ENCODE assay signal across 1 cellular context in genomic region chr15:90531147-90531546, GRCh38.
TF ChIP-seq lines count a peak whose summit lies in the region.

No MANE protein-coding gene starts in this region.

TF ChIP-seq in GM12878, 131 proteins besides CTCF, POLR2A, EP300 and RAD21 (continued from another document):
- TF ChIP-seq, protein P1, sequence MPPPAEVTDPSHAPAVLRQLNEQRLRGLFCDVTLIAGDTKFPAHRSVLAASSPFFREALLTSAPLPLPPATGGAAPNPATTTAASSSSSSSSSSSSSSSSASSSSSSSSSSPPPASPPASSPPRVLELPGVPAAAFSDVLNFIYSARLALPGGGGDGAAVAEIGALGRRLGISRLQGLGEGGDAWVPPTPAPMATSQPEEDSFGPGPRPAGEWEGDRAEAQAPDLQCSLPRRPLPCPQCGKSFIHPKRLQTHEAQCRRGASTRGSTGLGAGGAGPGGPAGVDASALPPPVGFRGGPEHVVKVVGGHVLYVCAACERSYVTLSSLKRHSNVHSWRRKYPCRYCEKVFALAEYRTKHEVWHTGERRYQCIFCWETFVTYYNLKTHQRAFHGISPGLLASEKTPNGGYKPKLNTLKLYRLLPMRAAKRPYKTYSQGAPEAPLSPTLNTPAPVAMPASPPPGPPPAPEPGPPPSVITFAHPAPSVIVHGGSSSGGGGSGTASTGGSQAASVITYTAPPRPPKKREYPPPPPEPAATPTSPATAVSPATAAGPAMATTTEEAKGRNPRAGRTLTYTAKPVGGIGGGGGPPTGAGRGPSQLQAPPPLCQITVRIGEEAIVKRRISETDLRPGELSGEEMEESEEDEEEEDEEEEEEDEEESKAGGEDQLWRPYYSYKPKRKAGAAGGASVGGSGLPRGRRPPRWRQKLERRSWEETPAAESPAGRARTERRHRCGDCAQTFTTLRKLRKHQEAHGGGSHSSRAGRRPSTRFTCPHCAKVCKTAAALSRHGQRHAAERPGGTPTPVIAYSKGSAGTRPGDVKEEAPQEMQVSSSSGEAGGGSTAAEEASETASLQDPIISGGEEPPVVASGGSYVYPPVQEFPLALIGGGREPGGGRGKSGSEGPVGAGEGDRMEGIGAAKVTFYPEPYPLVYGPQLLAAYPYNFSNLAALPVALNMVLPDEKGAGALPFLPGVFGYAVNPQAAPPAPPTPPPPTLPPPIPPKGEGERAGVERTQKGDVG (CRISPR knock-in tag; IDR thresholded peaks at IDR 0.05), result no peak
- TF ChIP-seq, protein P2, sequence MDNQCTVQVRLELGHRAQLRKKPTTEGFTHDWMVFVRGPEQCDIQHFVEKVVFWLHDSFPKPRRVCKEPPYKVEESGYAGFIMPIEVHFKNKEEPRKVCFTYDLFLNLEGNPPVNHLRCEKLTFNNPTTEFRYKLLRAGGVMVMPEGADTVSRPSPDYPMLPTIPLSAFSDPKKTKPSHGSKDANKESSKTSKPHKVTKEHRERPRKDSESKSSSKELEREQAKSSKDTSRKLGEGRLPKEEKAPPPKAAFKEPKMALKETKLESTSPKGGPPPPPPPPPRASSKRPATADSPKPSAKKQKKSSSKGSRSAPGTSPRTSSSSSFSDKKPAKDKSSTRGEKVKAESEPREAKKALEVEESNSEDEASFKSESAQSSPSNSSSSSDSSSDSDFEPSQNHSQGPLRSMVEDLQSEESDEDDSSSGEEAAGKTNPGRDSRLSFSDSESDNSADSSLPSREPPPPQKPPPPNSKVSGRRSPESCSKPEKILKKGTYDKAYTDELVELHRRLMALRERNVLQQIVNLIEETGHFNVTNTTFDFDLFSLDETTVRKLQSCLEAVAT (IDR thresholded peaks at IDR 0.05), result no peak
- TF ChIP-seq, protein P3, sequence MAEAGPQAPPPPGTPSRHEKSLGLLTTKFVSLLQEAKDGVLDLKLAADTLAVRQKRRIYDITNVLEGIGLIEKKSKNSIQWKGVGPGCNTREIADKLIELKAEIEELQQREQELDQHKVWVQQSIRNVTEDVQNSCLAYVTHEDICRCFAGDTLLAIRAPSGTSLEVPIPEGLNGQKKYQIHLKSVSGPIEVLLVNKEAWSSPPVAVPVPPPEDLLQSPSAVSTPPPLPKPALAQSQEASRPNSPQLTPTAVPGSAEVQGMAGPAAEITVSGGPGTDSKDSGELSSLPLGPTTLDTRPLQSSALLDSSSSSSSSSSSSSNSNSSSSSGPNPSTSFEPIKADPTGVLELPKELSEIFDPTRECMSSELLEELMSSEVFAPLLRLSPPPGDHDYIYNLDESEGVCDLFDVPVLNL (IDR thresholded peaks at IDR 0.05; ENCODE audit: low read depth, low read length), result no peak
